ENCODE assay signal across 23 cellular contexts in the genomic region with DNA sequence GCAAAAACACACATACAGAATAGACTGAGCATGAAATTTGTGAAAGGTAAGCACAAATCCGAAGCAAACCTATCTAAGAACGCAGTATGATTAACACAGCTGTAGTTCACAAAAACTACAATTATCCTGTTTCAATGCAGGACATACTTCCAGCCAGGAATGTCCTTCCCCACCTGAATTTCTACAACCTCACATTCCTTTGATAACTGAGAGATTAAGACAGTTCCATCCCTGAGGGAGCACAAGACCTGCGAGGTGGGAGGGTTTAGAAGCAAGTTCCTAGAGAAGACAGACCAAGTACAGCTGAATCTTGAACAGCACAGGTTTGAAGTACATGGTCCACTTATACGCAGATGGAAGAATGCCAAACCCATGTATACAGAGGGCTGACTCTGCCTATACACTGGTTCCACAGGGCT. TPM values are rescaled to one million over a fixed set of nuclear protein-coding genes. Genes with fewer than 3 reads are reported as not detected.
DNase-seq lines count a peak whose midpoint lies in the region; ATAC-seq and TF ChIP-seq lines count a peak whose summit lies in the region.
"Had no signal": no experiment of that assay in that cellular context is flagged by ENCODE, and none has a peak within 500 bp of the region (broad histone marks: within the 10 kb centered on the region; RNA-seq: fewer than 3 reads in every experiment).

No MANE protein-coding gene starts in this region.

- no peak for ATAC-seq in HG02759 (IDR thresholded peaks at IDR 0.05; ENCODE audit: unreplicated experiment)
- ATAC-seq: activated CD4-positive, CD25-positive, alpha-beta regulatory T cell treated with anti-CD3 and anti-CD28 coated beads, Interleukin-2, amount 50 U/mL, for 24 hours; activated T-cell treated with anti-CD3 and anti-CD28 coated beads, Interleukin-2, amount 50 U/mL, for 72 hours; sciatic nerve; T-helper 17 cell had no signal

- H3K27me3 ChIP-seq in PC-9 (ENCODE audit: insufficient read depth, low read depth): no peaks in the 10 kb centered on the region
- H3K27me3 ChIP-seq in smooth muscle cell (ENCODE audit: low read depth): no peaks in the 10 kb centered on the region
- H3K27me3 ChIP-seq: thyroid gland had no signal

- no peak overlapping the region for H3K9ac ChIP-seq in smooth muscle cell (ENCODE audit: low read depth)

- CTCF ChIA-PET in HEK293 (lab: Yijun Ruan, JAX): no interaction called here
- CTCF ChIA-PET in PC-9 (lab: Charles Lee): interaction anchor here (1.2 kb wide), 1 partner anchor 41 kb away, joined by 4 read pairs; no protein-coding TSS in a partner anchor

- H3F3A ChIP-seq in PC-9 (ENCODE audit: insufficient read depth, low read depth) (peaks cover 30% of the 10 kb centered on the region), smooth muscle cell (ENCODE audit: low read depth) (no peaks in the 10 kb centered on the region)

- intact Hi-C loops in PC-9 (cut with micrococcal nuclease; ENCODE audit: unreplicated experiment): no loop called here

- H3K9me3 ChIP-seq in HEK293 (ENCODE audit: control insufficient read depth, insufficient read depth, low read depth, low read length) (no peaks in the 10 kb centered on the region), PC-9 (ENCODE audit: insufficient read depth, low read depth) (no peaks in the 10 kb centered on the region), smooth muscle cell (replicated peaks; ENCODE audit: low read depth) (no peaks in the 10 kb centered on the region)
- H3K9me3 ChIP-seq: thyroid gland had no signal

- H2AFZ ChIP-seq in PC-9 (no peak overlapping the region), smooth muscle cell (ENCODE audit: low read depth) (peak overlapping the region; percentile 51)

- no peaks in the 10 kb centered on the region for H3K9me2 ChIP-seq in PC-9 (ENCODE audit: insufficient read depth)

- 60% methylated on average over 4 of the region's 4 CpGs for WGBS in smooth muscle cell (ENCODE audit: low lambda C conversion rate)

- TF ChIP-seq CTCF in HEK293 (tag by site-specific recombination; IDR thresholded peaks at IDR 0.05) (no peak), PC-9 (conservative IDR thresholded peaks at IDR 0.05) (no peak), smooth muscle cell (IDR thresholded peaks at IDR 0.05; ENCODE audit: borderline replicate concordance, insufficient read depth, poor library complexity, severe bottlenecking) (no peak)

- H3K79me2 ChIP-seq in PC-9 (ENCODE audit: low read depth) (no peaks in the 10 kb centered on the region), smooth muscle cell (ENCODE audit: low read depth) (no peaks in the 10 kb centered on the region)

- H3K4me1 ChIP-seq in HEK293 (ENCODE audit: control insufficient read depth, insufficient read depth, low read length) (peaks cover 8% of the 10 kb centered on the region), PC-9 (replicated peaks; ENCODE audit: insufficient read depth) (peaks cover 56% of the 10 kb centered on the region), smooth muscle cell (ENCODE audit: low read depth) (peaks cover 6% of the 10 kb centered on the region)
- H3K4me1 ChIP-seq: thyroid gland had no signal

- H3K27ac ChIP-seq in HEK293 (ENCODE audit: extremely low read depth, low read depth, low read length) (no peak overlapping the region), PC-9 (no peak overlapping the region), smooth muscle cell (ENCODE audit: low read depth) (no peak overlapping the region)
- H3K27ac ChIP-seq: thyroid gland had no signal

- peak overlapping the region; percentile 30 for H3K4me2 ChIP-seq in PC-9
- H3K4me2 ChIP-seq in smooth muscle cell: peak overlapping the region; percentile 31

- POLR2A ChIA-PET in HEK293 (lab: Yijun Ruan, JAX) (interaction anchor here (0.6 kb wide), 1 partner anchor 45 kb away, joined by 4 read pairs; no protein-coding TSS in a partner anchor), PC-9 (lab: Charles Lee; ENCODE audit: unreplicated experiment) (interaction anchor here (0.5 kb wide), 1 partner anchor 452 kb away, joined by 3 read pairs; no protein-coding TSS in a partner anchor)

- H3K4me3 ChIP-seq in HEK293 (ENCODE audit: low read depth, low read length) (no peak overlapping the region), PC-9 (no peak overlapping the region), smooth muscle cell (no peak overlapping the region)
- H3K4me3 ChIP-seq: dorsolateral prefrontal cortex, thyroid gland had no signal

- no TSS peak for BruUV-seq in PC-9 (replicated peaks; lab: Mats Ljungman, UMichigan)

- DNase-seq in PC-9 (peak in 1 of 2 experiments; percentile 46), islet precursor cell (peak; percentile 86), smooth muscle cell (lab: John Stamatoyannopoulos, UW; ENCODE audit: unreplicated experiment) (no peak), NCI-H524 treated with DMSO at 0.1 percent for 48 hours (lab: John Stamatoyannopoulos, UW) (no peak), hippocampal formation (lab: John Stamatoyannopoulos, UW) (no peak)
- DNase-seq: activated CD4-positive, alpha-beta T cell treated with anti-CD3 and anti-CD28 coated beads, Interleukin-2, amount 50 U/mL, for 48 hours; activated naive CD4-positive, alpha-beta T cell; activated T-cell treated with anti-CD3 and anti-CD28 coated beads, Interleukin-2, amount 50 U/mL, for 72 hours; C1 segment of cervical spinal cord; dorsolateral prefrontal cortex; H9; NCI-H1092; NCI-H1694; NCI-H2171 treated with DMSO at 0.1 percent for 48 hours; NCI-H510A treated with DMSO at 0.1 percent for 48 hours; Right ventricle myocardium superior; stimulated activated CD4-positive, alpha-beta T cell treated with anti-CD3 and anti-CD28 coated beads, Interleukin-4, amount 100 ng/mL, for 1 hour; T-helper 17 cell; thyroid gland had no signal

- H4K20me1 ChIP-seq in PC-9 (ENCODE audit: insufficient read depth) (no peaks in the 10 kb centered on the region), smooth muscle cell (ENCODE audit: low read depth) (no peaks in the 10 kb centered on the region)

- no peaks in the 10 kb centered on the region for H3K36me3 ChIP-seq in HEK293 (ENCODE audit: control insufficient read depth in 2 of 2, insufficient read depth in 1 of 2, low read length in 2 of 2)
- H3K36me3 ChIP-seq in PC-9 (ENCODE audit: low read depth): no peaks in the 10 kb centered on the region
- H3K36me3 ChIP-seq in smooth muscle cell (ENCODE audit: low read depth): no peaks in the 10 kb centered on the region
- H3K36me3 ChIP-seq: thyroid gland had no signal

TF ChIP-seq in HEK293, 187 proteins besides CTCF, POLR2A, EP300 and RAD21:
- TF ChIP-seq ZNF133 (tag by site-specific recombination; IDR thresholded peaks at IDR 0.05) (peak; percentile 71), ZNF791 (tag by site-specific recombination; IDR thresholded peaks at IDR 0.05) (no peak)

RNA-seq across cellular contexts. Expression of a gene that starts 10.6 kb away (rescaled TPM):
- 13.3 and 24.6 TPM in 2 replicates for total RNA-seq in PC-9 (2021)
- 1.0 and 2.5 TPM in 2 replicates for total RNA-seq in smooth muscle cell
- 0.26 and 0.42 TPM in 2 replicates for polyA plus RNA-seq in smooth muscle cell
